ENCODE assay signal across 2 cellular contexts in genomic region chr6:116015560-116015959, GRCh38.
TF ChIP-seq lines count a peak whose summit lies in the region.

No MANE protein-coding gene starts in this region.

TF ChIP-seq in GM12878, 131 proteins besides CTCF, POLR2A, EP300 and RAD21 (continued from another document):
- TF ChIP-seq PKNOX1 (IDR thresholded peaks at IDR 0.05), result no peak

TF ChIP-seq in liver, 16 proteins besides CTCF, POLR2A, EP300 and RAD21 (continued from another document):
- TF ChIP-seq, protein P1, sequence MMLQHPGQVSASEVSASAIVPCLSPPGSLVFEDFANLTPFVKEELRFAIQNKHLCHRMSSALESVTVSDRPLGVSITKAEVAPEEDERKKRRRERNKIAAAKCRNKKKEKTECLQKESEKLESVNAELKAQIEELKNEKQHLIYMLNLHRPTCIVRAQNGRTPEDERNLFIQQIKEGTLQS (IDR thresholded peaks at IDR 0.05), result no peak
- TF ChIP-seq REST (IDR thresholded peaks at IDR 0.05), result no peak
- TF ChIP-seq, protein P2, sequence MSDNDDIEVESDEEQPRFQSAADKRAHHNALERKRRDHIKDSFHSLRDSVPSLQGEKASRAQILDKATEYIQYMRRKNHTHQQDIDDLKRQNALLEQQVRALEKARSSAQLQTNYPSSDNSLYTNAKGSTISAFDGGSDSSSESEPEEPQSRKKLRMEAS (IDR thresholded peaks at IDR 0.05), result peak; percentile 17
